Comparison of ENCODE assay signal across 25 cellular contexts in genomic region chr12:111992464-111992863, GRCh38. TPM values are rescaled to one million over a fixed set of nuclear protein-coding genes. Genes with fewer than 3 reads are reported as not detected.
DNase-seq lines count a peak whose midpoint lies in the region; ATAC-seq and TF ChIP-seq lines count a peak whose summit lies in the region.
"Had no signal": no experiment of that assay in that cellular context is flagged by ENCODE, and none has a peak within 500 bp of the region (broad histone marks: within the 10 kb centered on the region; RNA-seq: fewer than 3 reads in every experiment).

No MANE protein-coding gene starts in this region.

- peak in 1 of 2 donors; percentile 61 for ATAC-seq in natural killer cell treated with Interleukin-12 subunit alpha and Interleukin-12 subunit beta and Interleukin-15 and Interleukin-18, amount 100 ng/mL, for 72 hours
- ATAC-seq in natural killer cell, result no peak
- peak; percentile 24 to 42 for ATAC-seq in activated naive CD4-positive, alpha-beta T cell treated with anti-CD3 and anti-CD28 coated beads, Interleukin-2, amount 50 U/mL, for 72 hours
- no peak for ATAC-seq in HG02981 (IDR thresholded peaks at IDR 0.05; ENCODE audit: unreplicated experiment)
- no peak for ATAC-seq in HG03354 (IDR thresholded peaks at IDR 0.05; ENCODE audit: poor library complexity, severe bottlenecking, unreplicated experiment)
- ATAC-seq: HCT116; pancreas; right lobe of liver; stimulated activated memory B cell treated with anti-CD40 and anti-IgM and Interleukin-4, amounts not matched to agents 10 μg/mL and 1 μg/mL and 100 μg/mL, for 72 hours had no signal

- no peaks in the 10 kb centered on the region for H3K9me2 ChIP-seq in Karpas-422 (replicated peaks; ENCODE audit: insufficient read depth, low read length)

- H2AFZ ChIP-seq in Karpas-422 (ENCODE audit: low read length), result no peak overlapping the region

- peak overlapping the region; percentile 79 for H3K4me2 ChIP-seq in Karpas-422 (ENCODE audit: low read depth, low read length, poor library complexity, severe bottlenecking)

- H3K27ac Mint-ChIP-seq in natural killer cell treated with Interleukin-12 subunit alpha and Interleukin-12 subunit beta and Interleukin-15 and Interleukin-18, amount 100 ng/mL, for 72 hours, result peak overlapping the region in 1 of 2 donors; percentile 84
- peak overlapping the region in 1 of 2 donors; percentile 82 for H3K27ac Mint-ChIP-seq in natural killer cell
- peak overlapping the region in 1 of 2 donors; percentile 84 for H3K27ac Mint-ChIP-seq in activated naive CD4-positive, alpha-beta T cell treated with anti-CD3 and anti-CD28 coated beads, Interleukin-2, amount 50 U/mL, for 72 hours
- H3K27ac Mint-ChIP-seq: stimulated activated memory B cell treated with anti-CD40 and anti-IgM and Interleukin-4, amounts not matched to agents 10 μg/mL and 1 μg/mL and 100 μg/mL, for 72 hours had no signal

- peak overlapping the region; percentile 97 for H3K27ac ChIP-seq in Karpas-422 (ENCODE audit: low read length)
- H3K27ac ChIP-seq: pancreas, right lobe of liver, SJSA1, tibial artery had no signal

- peaks cover 6% of the 10 kb centered on the region for H3K36me3 Mint-ChIP-seq in natural killer cell treated with Interleukin-12 subunit alpha and Interleukin-12 subunit beta and Interleukin-15 and Interleukin-18, amount 100 ng/mL, for 72 hours
- H3K36me3 Mint-ChIP-seq in natural killer cell, result no peaks in the 10 kb centered on the region
- H3K36me3 Mint-ChIP-seq in activated naive CD4-positive, alpha-beta T cell treated with anti-CD3 and anti-CD28 coated beads, Interleukin-2, amount 50 U/mL, for 72 hours, result peaks cover 0 to 11% of the 10 kb centered on the region in 2 donors

- H3K4me3 Mint-ChIP-seq in natural killer cell treated with Interleukin-12 subunit alpha and Interleukin-12 subunit beta and Interleukin-15 and Interleukin-18, amount 100 ng/mL, for 72 hours, result peak overlapping the region; percentile 87
- H3K4me3 Mint-ChIP-seq in natural killer cell, result no peak overlapping the region
- H3K4me3 Mint-ChIP-seq: stimulated activated memory B cell treated with anti-CD40 and anti-IgM and Interleukin-4, amounts not matched to agents 10 μg/mL and 1 μg/mL and 100 μg/mL, for 72 hours had no signal

- H3K27me3 Mint-ChIP-seq in natural killer cell treated with Interleukin-12 subunit alpha and Interleukin-12 subunit beta and Interleukin-15 and Interleukin-18, amount 100 ng/mL, for 72 hours, result no peaks in the 10 kb centered on the region
- H3K27me3 Mint-ChIP-seq in natural killer cell (ENCODE audit: low read depth in 2 of 2), result no peaks in the 10 kb centered on the region
- H3K27me3 Mint-ChIP-seq: stimulated activated memory B cell treated with anti-CD40 and anti-IgM and Interleukin-4, amounts not matched to agents 10 μg/mL and 1 μg/mL and 100 μg/mL, for 72 hours had no signal

- peaks cover 15% of the 10 kb centered on the region for H3K79me2 ChIP-seq in Karpas-422 (ENCODE audit: low read length)

- no peaks in the 10 kb centered on the region; the same call in 1 of the 2 replicates for H3K36me3 ChIP-seq in Karpas-422 (ENCODE audit: insufficient read depth, low read length)
- H3K36me3 ChIP-seq: pancreas, right lobe of liver, SJSA1 had no signal

- peak overlapping the region; percentile 72 for H3K9ac ChIP-seq in Karpas-422 (ENCODE audit: low read length)

- DNase-seq in natural killer cell treated with Interleukin-12 subunit alpha and Interleukin-12 subunit beta and Interleukin-15 and Interleukin-18, amount 100 ng/mL, for 72 hours (ENCODE audit: low spot score), result no peak
- no peak for DNase-seq in natural killer cell
- no peak for DNase-seq in Karpas-422
- no peak for DNase-seq in activated naive CD4-positive, alpha-beta T cell treated with anti-CD3 and anti-CD28 coated beads, Interleukin-2, amount 50 U/mL, for 72 hours (ENCODE audit: low spot score in 2 of 2)
- no peak for DNase-seq in Kasumi-1 (lab: John Stamatoyannopoulos, UW)
- DNase-seq: activated CD4-positive, CD25-positive, alpha-beta regulatory T cell; activated CD8-positive, alpha-beta memory T cell treated with anti-CD3 and anti-CD28 coated beads, Interleukin-2, amount 50 U/mL, for 48 hours; amniotic stem cell; dermis blood vessel endothelial cell; DMS 273 treated with DMSO at 0.1 percent for 48 hours; foreskin fibroblast; GDM1; kidney; MM.1S; NCI-H1436 treated with DMSO at 0.1 percent for 48 hours; NCI-H2171 treated with DMSO at 0.1 percent for 48 hours; NCI-H774; pancreas; right lobe of liver; tibial artery had no signal

- no peaks in the 10 kb centered on the region for H4K20me1 ChIP-seq in Karpas-422 (ENCODE audit: insufficient read depth, low read depth, low read length)

- TF ChIP-seq CTCF in natural killer cell (IDR thresholded peaks at IDR 0.05), result no peak

- H3K9me3 ChIP-seq in Karpas-422 (ENCODE audit: low read length), result no peaks in the 10 kb centered on the region
- H3K9me3 ChIP-seq: pancreas, right lobe of liver, SJSA1, tibial artery had no signal

- intact Hi-C loops in natural killer cell (cut with micrococcal nuclease), result no loop called here

- H3K4me3 ChIP-seq in Karpas-422 (ENCODE audit: low read length), result peak overlapping the region; percentile 50
- H3K4me3 ChIP-seq: pancreas, right lobe of liver, SJSA1, tibial artery had no signal

- H3K9me3 Mint-ChIP-seq in natural killer cell treated with Interleukin-12 subunit alpha and Interleukin-12 subunit beta and Interleukin-15 and Interleukin-18, amount 100 ng/mL, for 72 hours, result no peaks in the 10 kb centered on the region
- H3K9me3 Mint-ChIP-seq in natural killer cell, result no peaks in the 10 kb centered on the region
- H3K9me3 Mint-ChIP-seq in activated naive CD4-positive, alpha-beta T cell treated with anti-CD3 and anti-CD28 coated beads, Interleukin-2, amount 50 U/mL, for 72 hours, result no peaks in the 10 kb centered on the region
- H3K9me3 Mint-ChIP-seq: stimulated activated memory B cell treated with anti-CD40 and anti-IgM and Interleukin-4, amounts not matched to agents 10 μg/mL and 1 μg/mL and 100 μg/mL, for 72 hours had no signal

- H3K4me1 ChIP-seq in Karpas-422 (ENCODE audit: low read length), result peaks cover 59% of the 10 kb centered on the region
- H3K4me1 ChIP-seq: pancreas, SJSA1 had no signal

- no peaks in the 10 kb centered on the region for H3K27me3 ChIP-seq in Karpas-422 (ENCODE audit: low read length)
- H3K27me3 ChIP-seq: pancreas, right lobe of liver, SJSA1, tibial artery had no signal

- H3K4me1 Mint-ChIP-seq in natural killer cell treated with Interleukin-12 subunit alpha and Interleukin-12 subunit beta and Interleukin-15 and Interleukin-18, amount 100 ng/mL, for 72 hours (ENCODE audit: low read depth in 2 of 2), result peaks cover 30 to 51% of the 10 kb centered on the region in 2 donors
- H3K4me1 Mint-ChIP-seq in natural killer cell, result peaks cover 31 to 41% of the 10 kb centered on the region in 2 donors

RNA-seq across cellular contexts. Expression of gene TMEM116, which starts 20.5 kb away (rescaled TPM):
- total RNA-seq in natural killer cell treated with Interleukin-12 subunit alpha and Interleukin-12 subunit beta and Interleukin-15 and Interleukin-18, amount 100 ng/mL, for 72 hours, result 10 to 100 TPM in 1 of 2 donors, 1 to 10 TPM in 1; 6.2 to 17.3 TPM
- total RNA-seq in natural killer cell, result 10 to 100 TPM in 2 of 3 donors, 1 to 10 TPM in 1; 6.5 to 10.2 (median 10.1) TPM
- total RNA-seq in Karpas-422 (2014; rRNA removed; shearing (Covaris generic); ENCODE audit: low replicate concordance), result 19.6 and 56.6 TPM in 2 replicates
- 10 to 100 TPM; 16.9 to 18.5 TPM for total RNA-seq in activated naive CD4-positive, alpha-beta T cell treated with anti-CD3 and anti-CD28 coated beads, Interleukin-2, amount 50 U/mL, for 72 hours

RNA-seq across cellular contexts. Expression of gene ERP29, which starts 20.8 kb away (rescaled TPM):
- 10 to 100 TPM; 46.0 to 61.7 TPM for total RNA-seq in natural killer cell treated with Interleukin-12 subunit alpha and Interleukin-12 subunit beta and Interleukin-15 and Interleukin-18, amount 100 ng/mL, for 72 hours
- total RNA-seq in natural killer cell, result 10 to 100 TPM; 51.6 to 74.9 (median 57.8) TPM
- total RNA-seq in Karpas-422 (2014; rRNA removed; shearing (Covaris generic); ENCODE audit: low replicate concordance), result 63.2 and 134 TPM in 2 replicates
- 10 to 100 TPM; 78.9 to 95.1 TPM for total RNA-seq in activated naive CD4-positive, alpha-beta T cell treated with anti-CD3 and anti-CD28 coated beads, Interleukin-2, amount 50 U/mL, for 72 hours

Comparison
In these comparisons a context has a peak if more than half of its experiments do, and no peak if none do; other contexts are left out.
1. ATAC-seq: peak in activated naive CD4-positive, alpha-beta T cell treated with anti-CD3 and anti-CD28 coated beads, Interleukin-2, amount 50 U/mL, for 72 hours (2 of 2); none in natural killer cell (0 of 3), HG02981 (single experiment) and HG03354 (single experiment).